In the genomic region with DNA sequence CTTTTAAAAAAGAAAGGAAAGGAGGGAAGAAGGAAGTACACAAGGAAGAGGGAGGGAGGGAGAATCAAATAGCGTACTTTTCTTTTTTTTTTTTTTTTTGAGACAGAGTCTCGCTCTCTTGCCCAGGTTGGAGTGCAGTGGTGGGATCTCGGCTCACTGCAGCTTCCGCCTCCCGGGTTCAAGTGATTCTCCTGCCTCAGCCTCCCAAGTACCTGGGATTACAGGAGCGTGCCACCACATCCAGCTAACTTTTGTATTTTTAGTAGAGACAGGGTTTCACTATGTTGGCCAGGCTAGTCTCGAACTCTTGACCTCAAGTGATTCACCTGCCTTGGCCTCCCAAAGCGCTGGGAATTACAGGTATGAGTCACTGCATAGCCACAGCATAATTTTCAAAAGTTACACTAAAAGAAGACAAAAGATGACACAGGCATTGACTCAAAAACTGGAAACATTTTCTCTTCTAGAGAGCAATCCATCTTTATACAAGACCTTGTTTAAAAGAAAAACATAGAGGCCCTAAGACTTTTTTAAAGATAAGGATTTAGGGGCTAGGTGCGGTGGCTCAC, we compare ENCODE assay signal across 8 cellular contexts.
DNase-seq lines count a peak whose midpoint lies in the region; ATAC-seq and TF ChIP-seq lines count a peak whose summit lies in the region.
"Not testable (repeated sequence)": the region's sequence is repeated elsewhere in the genome, so short reads cannot be mapped to it uniquely, and the experiment has no call there.

No MANE protein-coding gene starts in this region.

- not testable (repeated sequence) for H3K36me3 ChIP-seq in CD8-positive, alpha-beta memory T cell (ENCODE audit: insufficient read depth, low read length); Loucy (ENCODE audit: insufficient read depth, low read length); endocrine pancreas (ENCODE audit: control insufficient read depth, insufficient read depth, low read length); liver (ENCODE audit: control insufficient read depth in 4 of 4, insufficient read depth in 3 of 4, low read depth in 1 of 4, low read length in 3 of 4); skeletal muscle satellite cell (ENCODE audit: insufficient read depth, low read length); transverse colon

- peak overlapping the region; percentile 59 to 81 (median 71) for H3K4me3 Mint-ChIP-seq in CD8-positive, alpha-beta memory T cell
- H3K4me3 Mint-ChIP-seq in WTC11, result not testable (repeated sequence)
- peak overlapping the region; percentile 82 for H3K4me3 Mint-ChIP-seq in activated naive CD8-positive, alpha-beta T cell

- POLR2A ChIA-PET in CD8-positive, alpha-beta memory T cell (lab: Charles Lee); WTC11 (lab: Charles Lee): not testable (repeated sequence)

- H3K4me2 ChIP-seq in Loucy (ENCODE audit: low read depth, low read length, poor library complexity, severe bottlenecking), result peak overlapping the region; percentile 45
- peak overlapping the region; percentile 71 for H3K4me2 ChIP-seq in skeletal muscle satellite cell (ENCODE audit: low read length)

- TF ChIP-seq POLR2A in transverse colon (IDR thresholded peaks at IDR 0.05), result not testable (repeated sequence)

- not testable (repeated sequence) for TF ChIP-seq RAD21 in liver (IDR thresholded peaks at IDR 0.05)

- peak overlapping the region; percentile 43 for H3K4me3 ChIP-seq in CD8-positive, alpha-beta memory T cell (ENCODE audit: low read length)
- H3K4me3 ChIP-seq in Loucy (ENCODE audit: low read length, poor library complexity, severe bottlenecking) (peak overlapping the region; percentile 50), endocrine pancreas (ENCODE audit: control insufficient read depth, insufficient read depth, low read length) (peak overlapping the region; percentile 83), liver (ENCODE audit: low read depth in 1 of 3, low read length in 3 of 3) (peak overlapping the region; percentile 6 to 66 (median 29)), skeletal muscle satellite cell (ENCODE audit: low read length) (peak overlapping the region; percentile 19), transverse colon (peak overlapping the region in 3 of 4 donors; percentile 6 to 35 (median 20))

- not testable (repeated sequence) for H3K9ac ChIP-seq in Loucy (ENCODE audit: low read depth, low read length, poor library complexity, severe bottlenecking); endocrine pancreas (ENCODE audit: control insufficient read depth, insufficient read depth, low read length)
- H3K9ac ChIP-seq in liver (ENCODE audit: low read depth in 1 of 2, low read length in 2 of 2), result peak overlapping the region; percentile 10 to 97
- peak overlapping the region; percentile 1 for H3K9ac ChIP-seq in skeletal muscle satellite cell (ENCODE audit: low read depth, low read length)

- WGBS in liver, result 69% methylated on average over 9 of the region's 9 CpGs
- WGBS in transverse colon (ENCODE audit: low coverage in 1 of 2), 2 donors, result 71 to 73% methylated on average over 8 to 9 of the region's 9 CpGs

- not testable (repeated sequence) for DNase-seq in CD8-positive, alpha-beta memory T cell; WTC11 (ENCODE audit: low spot score); transverse colon

- H2AFZ ChIP-seq in Loucy (ENCODE audit: low read length), result peak overlapping the region; percentile 71

- H3K27ac ChIP-seq in CD8-positive, alpha-beta memory T cell (ENCODE audit: low read depth, low read length), result peak overlapping the region; percentile 5
- peak overlapping the region; percentile 61 to 87 for H3K27ac ChIP-seq in liver (ENCODE audit: low read depth in 1 of 2, low read length in 2 of 2)
- peak overlapping the region; percentile 73 to 88 (median 78) for H3K27ac ChIP-seq in transverse colon

- not testable (repeated sequence) for H3K36me3 Mint-ChIP-seq in CD8-positive, alpha-beta memory T cell; activated naive CD8-positive, alpha-beta T cell
- peaks cover 26% of the 10 kb centered on the region for H3K36me3 Mint-ChIP-seq in WTC11

- peaks cover 11 to 16% (median 12%) of the 10 kb centered on the region in 3 donors for H3K4me1 Mint-ChIP-seq in CD8-positive, alpha-beta memory T cell
- H3K4me1 Mint-ChIP-seq in WTC11, result peaks cover 54% of the 10 kb centered on the region
- peaks cover 24% of the 10 kb centered on the region for H3K4me1 Mint-ChIP-seq in activated naive CD8-positive, alpha-beta T cell (ENCODE audit: low read depth)

- H3K4me1 ChIP-seq in CD8-positive, alpha-beta memory T cell (ENCODE audit: insufficient read depth, low read length); Loucy (ENCODE audit: insufficient read depth, low read length, poor library complexity, severe bottlenecking); endocrine pancreas (ENCODE audit: control insufficient read depth, insufficient read depth, low read length): not testable (repeated sequence)
- H3K4me1 ChIP-seq in liver (ENCODE audit: control insufficient read depth in 4 of 4, insufficient read depth in 4 of 4, low read length in 3 of 4) (peaks cover 4 to 39% (median 28%) of the 10 kb centered on the region in 4 donors), skeletal muscle satellite cell (ENCODE audit: control insufficient read depth, insufficient read depth, low read length) (peaks cover 26% of the 10 kb centered on the region), transverse colon (peaks cover 23 to 58% (median 36%) of the 10 kb centered on the region in 4 donors)

- in situ Hi-C loops in transverse colon (cut with MboI; ENCODE audit: low pct_ligation_motif_present in 1 of 4, low pct_unique_long_range_greater_than_20kb in 1 of 4, low sequenced_read_pairs in 3 of 4), result not testable (repeated sequence)

- not testable (repeated sequence) for ATAC-seq in WTC11

- TF ChIP-seq EP300 in transverse colon (IDR thresholded peaks at IDR 0.05; ENCODE audit: low read depth), result not testable (repeated sequence)

- H4K20me1 ChIP-seq in Loucy (ENCODE audit: insufficient read depth, low read length, poor library complexity, severe bottlenecking), result not testable (repeated sequence)

- not testable (repeated sequence) for H3K79me2 ChIP-seq in Loucy (ENCODE audit: insufficient read depth, low read length)

- H3F3A ChIP-seq in Loucy (ENCODE audit: low read depth), result not testable (repeated sequence)

- H3K27ac Mint-ChIP-seq in CD8-positive, alpha-beta memory T cell, result peak overlapping the region in 7 of 8 donors; percentile 82 to 91 (median 89)
- peak overlapping the region; percentile 87 for H3K27ac Mint-ChIP-seq in WTC11
- H3K27ac Mint-ChIP-seq in activated naive CD8-positive, alpha-beta T cell, result peak overlapping the region; percentile 89

- intact Hi-C loops in transverse colon (cut with DNase I; ENCODE audit: low total_unique reads), result not testable (repeated sequence)

- CTCF ChIA-PET in CD8-positive, alpha-beta memory T cell (lab: Charles Lee), result interaction anchor here (0.7 kb wide), 1 partner anchor 596 kb away, joined by 4 read pairs; no protein-coding TSS in a partner anchor
- CTCF ChIA-PET in WTC11 (lab: Charles Lee), result not testable (repeated sequence)

- not testable (repeated sequence) for TF ChIP-seq CTCF in Loucy (conservative IDR thresholded peaks at IDR 0.05; ENCODE audit: low read length); WTC11 (IDR thresholded peaks at IDR 0.05); liver (IDR thresholded peaks at IDR 0.05; ENCODE audit: low read depth, low read length, missing input control); transverse colon (IDR thresholded peaks at IDR 0.05)

- H3K27me3 Mint-ChIP-seq in CD8-positive, alpha-beta memory T cell; WTC11 (ENCODE audit: low read depth); activated naive CD8-positive, alpha-beta T cell: not testable (repeated sequence)

- not testable (repeated sequence) for H3K9me3 ChIP-seq in CD8-positive, alpha-beta memory T cell (ENCODE audit: low read length); Loucy (ENCODE audit: insufficient read depth, low read depth, low read length); endocrine pancreas (ENCODE audit: control insufficient read depth, low read length); liver (ENCODE audit: control insufficient read depth in 4 of 4, low read length in 3 of 4); skeletal muscle satellite cell (replicated peaks; ENCODE audit: low read length); transverse colon

- not testable (repeated sequence) for H3K27me3 ChIP-seq in CD8-positive, alpha-beta memory T cell (ENCODE audit: insufficient read depth, low read length, poor library complexity, severe bottlenecking); Loucy (ENCODE audit: insufficient read depth, low read length, poor library complexity, severe bottlenecking); endocrine pancreas (ENCODE audit: control insufficient read depth, insufficient read depth, low read length); liver (ENCODE audit: control insufficient read depth in 4 of 4, insufficient read depth in 4 of 4, low read length in 3 of 4); skeletal muscle satellite cell (ENCODE audit: control insufficient read depth, insufficient read depth, low read length); transverse colon

- H3K9me3 Mint-ChIP-seq in CD8-positive, alpha-beta memory T cell; WTC11; activated naive CD8-positive, alpha-beta T cell (ENCODE audit: low read depth): not testable (repeated sequence)

- not testable (repeated sequence) for H3K9me2 ChIP-seq in Loucy (replicated peaks; ENCODE audit: low read depth, low read length)

TF ChIP-seq in WTC11, 78 proteins besides CTCF, POLR2A, EP300 and RAD21:
- peak; percentile 75 for TF ChIP-seq ZNF121 (CRISPR knock-in tag; IDR thresholded peaks at IDR 0.05)

TF ChIP-seq in liver, 16 proteins besides CTCF, POLR2A, EP300 and RAD21:
- TF ChIP-seq RXRA (IDR thresholded peaks at IDR 0.05), result peak in 1 of 2 donors; percentile 8

Comparison
In these comparisons a context has a peak if more than half of its experiments do, and no peak if none do; other contexts are left out.
1. H3K27ac ChIP-seq: peak in every context shown above with its lines; median percentile 78 in transverse colon; 74 in liver; 5 in CD8-positive, alpha-beta memory T cell.
2. H3K4me3 ChIP-seq: peak in every context shown above with its lines; median percentile 83 in endocrine pancreas; 50 in Loucy; 43 in CD8-positive, alpha-beta memory T cell; 29 in liver; 20 in transverse colon; 19 in skeletal muscle satellite cell.